1 cellular context compared by ENCODE assay signal in genomic region chr2:86719637-86720540, GRCh38.
TF ChIP-seq lines count a peak whose summit lies in the region.
"Not testable (repeated sequence)": the region's sequence is repeated elsewhere in the genome, so short reads cannot be mapped to it uniquely, and the experiment has no call there.

A gene with protein sequence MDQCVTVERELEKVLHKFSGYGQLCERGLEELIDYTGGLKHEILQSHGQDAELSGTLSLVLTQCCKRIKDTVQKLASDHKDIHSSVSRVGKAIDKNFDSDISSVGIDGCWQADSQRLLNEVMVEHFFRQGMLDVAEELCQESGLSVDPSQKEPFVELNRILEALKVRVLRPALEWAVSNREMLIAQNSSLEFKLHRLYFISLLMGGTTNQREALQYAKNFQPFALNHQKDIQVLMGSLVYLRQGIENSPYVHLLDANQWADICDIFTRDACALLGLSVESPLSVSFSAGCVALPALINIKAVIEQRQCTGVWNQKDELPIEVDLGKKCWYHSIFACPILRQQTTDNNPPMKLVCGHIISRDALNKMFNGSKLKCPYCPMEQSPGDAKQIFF (plus strand): TSS chr2:86720291. CDS start chr2:86720668, 377 bp downstream.

TF ChIP-seq in HepG2, 621 proteins besides CTCF, POLR2A, EP300 and RAD21 (continues in another document):
- TF ChIP-seq UBTF (CRISPR knock-in tag; IDR thresholded peaks at IDR 0.05): peak; percentile 57; the same call in 1 of the 2 replicates
- TF ChIP-seq RBFOX2 (IDR thresholded peaks at IDR 0.05; ENCODE audit: low read depth, low read length): peak; percentile 82
- TF ChIP-seq ETV5 (CRISPR knock-in tag; IDR thresholded peaks at IDR 0.05; ENCODE audit: borderline replicate concordance): peak; percentile 33; the same call in 1 of the 2 replicates
- 0 out of 2 replicates have a peak, but pooled peaks have one; percentile 17 for TF ChIP-seq ARHGAP35 (CRISPR knock-in tag; IDR thresholded peaks at IDR 0.05; ENCODE audit: borderline replicate concordance)
- TF ChIP-seq RXRB (CRISPR knock-in tag; IDR thresholded peaks at IDR 0.05; ENCODE audit: borderline replicate concordance): peak; percentile 34; the same call in 1 of the 2 replicates
- peak; percentile 50; the same call in 1 of the 2 replicates for TF ChIP-seq ELF3 (CRISPR knock-in tag; IDR thresholded peaks at IDR 0.05)
- TF ChIP-seq FOXK1 (CRISPR knock-in tag; IDR thresholded peaks at IDR 0.05; ENCODE audit: borderline replicate concordance, low read depth): peak; percentile 76; the same call in 1 of the 2 replicates
- TF ChIP-seq, protein P1, sequence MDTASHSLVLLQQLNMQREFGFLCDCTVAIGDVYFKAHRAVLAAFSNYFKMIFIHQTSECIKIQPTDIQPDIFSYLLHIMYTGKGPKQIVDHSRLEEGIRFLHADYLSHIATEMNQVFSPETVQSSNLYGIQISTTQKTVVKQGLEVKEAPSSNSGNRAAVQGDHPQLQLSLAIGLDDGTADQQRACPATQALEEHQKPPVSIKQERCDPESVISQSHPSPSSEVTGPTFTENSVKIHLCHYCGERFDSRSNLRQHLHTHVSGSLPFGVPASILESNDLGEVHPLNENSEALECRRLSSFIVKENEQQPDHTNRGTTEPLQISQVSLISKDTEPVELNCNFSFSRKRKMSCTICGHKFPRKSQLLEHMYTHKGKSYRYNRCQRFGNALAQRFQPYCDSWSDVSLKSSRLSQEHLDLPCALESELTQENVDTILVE (CRISPR knock-in tag; IDR thresholded peaks at IDR 0.05): peak; percentile 84
- TF ChIP-seq, protein P2, sequence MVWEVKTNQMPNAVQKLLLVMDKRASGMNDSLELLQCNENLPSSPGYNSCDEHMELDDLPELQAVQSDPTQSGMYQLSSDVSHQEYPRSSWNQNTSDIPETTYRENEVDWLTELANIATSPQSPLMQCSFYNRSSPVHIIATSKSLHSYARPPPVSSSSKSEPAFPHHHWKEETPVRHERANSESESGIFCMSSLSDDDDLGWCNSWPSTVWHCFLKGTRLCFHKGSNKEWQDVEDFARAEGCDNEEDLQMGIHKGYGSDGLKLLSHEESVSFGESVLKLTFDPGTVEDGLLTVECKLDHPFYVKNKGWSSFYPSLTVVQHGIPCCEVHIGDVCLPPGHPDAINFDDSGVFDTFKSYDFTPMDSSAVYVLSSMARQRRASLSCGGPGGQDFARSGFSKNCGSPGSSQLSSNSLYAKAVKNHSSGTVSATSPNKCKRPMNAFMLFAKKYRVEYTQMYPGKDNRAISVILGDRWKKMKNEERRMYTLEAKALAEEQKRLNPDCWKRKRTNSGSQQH (CRISPR knock-in tag; IDR thresholded peaks at IDR 0.05; ENCODE audit: low read depth): peak; percentile 74
- peak; percentile 49 for TF ChIP-seq ELF1 (CRISPR knock-in tag; IDR thresholded peaks at IDR 0.05)
- peak; percentile 80 for TF ChIP-seq HOXA3 (CRISPR knock-in tag; IDR thresholded peaks at IDR 0.05)
- TF ChIP-seq ZNF580 (CRISPR knock-in tag; IDR thresholded peaks at IDR 0.05; ENCODE audit: borderline replicate concordance, low read depth): peak; percentile 86; the same call in 1 of the 2 replicates
- 0 out of 2 replicates have a peak, but pooled peaks have one; percentile 57 for TF ChIP-seq SATB2 (CRISPR knock-in tag; IDR thresholded peaks at IDR 0.05)
- TF ChIP-seq ZGPAT (CRISPR knock-in tag; IDR thresholded peaks at IDR 0.05): peak; percentile 72
- peak; percentile 35; the same call in 1 of the 2 replicates for TF ChIP-seq SP2 (CRISPR knock-in tag; IDR thresholded peaks at IDR 0.05)
- peak; percentile 79 for TF ChIP-seq KMT2A (CRISPR knock-in tag; IDR thresholded peaks at IDR 0.05)
- peak; percentile 80 for TF ChIP-seq TAF1 (CRISPR knock-in tag; IDR thresholded peaks at IDR 0.05)
- TF ChIP-seq PHF21A (CRISPR knock-in tag; IDR thresholded peaks at IDR 0.05): 0 out of 2 replicates have a peak, but pooled peaks have one; percentile 17
- TF ChIP-seq POGZ (CRISPR knock-in tag; IDR thresholded peaks at IDR 0.05): 0 out of 2 replicates have a peak, but pooled peaks have one; percentile 36
- TF ChIP-seq HDAC1 (CRISPR knock-in tag; IDR thresholded peaks at IDR 0.05): peak; percentile 33; the same call in 1 of the 2 replicates
- TF ChIP-seq MAZ (IDR thresholded peaks at IDR 0.05; ENCODE audit: borderline replicate concordance, low read depth, low read length): peak; percentile 41; the same call in 1 of the 2 replicates
- peak; percentile 66 for TF ChIP-seq MAZ (CRISPR knock-in tag; IDR thresholded peaks at IDR 0.05; ENCODE audit: low read depth)
- TF ChIP-seq FOXO1 (CRISPR knock-in tag; IDR thresholded peaks at IDR 0.05): peak; percentile 62
- peak; percentile 22 for TF ChIP-seq MXD3 (CRISPR knock-in tag; IDR thresholded peaks at IDR 0.05)
- TF ChIP-seq, protein P3, sequence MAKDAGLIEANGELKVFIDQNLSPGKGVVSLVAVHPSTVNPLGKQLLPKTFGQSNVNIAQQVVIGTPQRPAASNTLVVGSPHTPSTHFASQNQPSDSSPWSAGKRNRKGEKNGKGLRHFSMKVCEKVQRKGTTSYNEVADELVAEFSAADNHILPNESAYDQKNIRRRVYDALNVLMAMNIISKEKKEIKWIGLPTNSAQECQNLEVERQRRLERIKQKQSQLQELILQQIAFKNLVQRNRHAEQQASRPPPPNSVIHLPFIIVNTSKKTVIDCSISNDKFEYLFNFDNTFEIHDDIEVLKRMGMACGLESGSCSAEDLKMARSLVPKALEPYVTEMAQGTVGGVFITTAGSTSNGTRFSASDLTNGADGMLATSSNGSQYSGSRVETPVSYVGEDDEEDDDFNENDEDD (CRISPR knock-in tag; IDR thresholded peaks at IDR 0.05; ENCODE audit: borderline replicate concordance): peak; percentile 66; the same call in 1 of the 2 replicates
- TF ChIP-seq ZNF263 (CRISPR knock-in tag; IDR thresholded peaks at IDR 0.05): 0 out of 2 replicates have a peak, but pooled peaks have one; percentile 5
- peak; percentile 45; the same call in 1 of the 2 replicates for TF ChIP-seq KDM3A (CRISPR knock-in tag; IDR thresholded peaks at IDR 0.05; ENCODE audit: low read depth)
- TF ChIP-seq GATA4 (IDR thresholded peaks at IDR 0.05; ENCODE audit: borderline replicate concordance, low read depth): 0 out of 2 replicates have a peak, but pooled peaks have one; percentile 39
- 0 out of 2 replicates have a peak, but pooled peaks have one; percentile 43 for TF ChIP-seq ZC3H4 (CRISPR knock-in tag; IDR thresholded peaks at IDR 0.05; ENCODE audit: borderline replicate concordance)
- TF ChIP-seq MEIS2 (CRISPR knock-in tag; IDR thresholded peaks at IDR 0.05): peak; percentile 43; the same call in 1 of the 2 replicates
- TF ChIP-seq CBX1 (IDR thresholded peaks at IDR 0.05; ENCODE audit: low read depth): peak; percentile 32
- TF ChIP-seq HNRNPLL (IDR thresholded peaks at IDR 0.05; ENCODE audit: low read depth, low read length, poor library complexity, severe bottlenecking): peak; percentile 84
- 0 out of 2 replicates have a peak, but pooled peaks have one; percentile 42 for TF ChIP-seq ZNF205 (CRISPR knock-in tag; IDR thresholded peaks at IDR 0.05)
- TF ChIP-seq ZNF143 (CRISPR knock-in tag; IDR thresholded peaks at IDR 0.05): peak; percentile 46; the same call in 1 of the 2 replicates
- peak; percentile 32; the same call in 1 of the 2 replicates for TF ChIP-seq E2F5 (CRISPR knock-in tag; conservative IDR thresholded peaks at IDR 0.05)
- TF ChIP-seq, protein P4, sequence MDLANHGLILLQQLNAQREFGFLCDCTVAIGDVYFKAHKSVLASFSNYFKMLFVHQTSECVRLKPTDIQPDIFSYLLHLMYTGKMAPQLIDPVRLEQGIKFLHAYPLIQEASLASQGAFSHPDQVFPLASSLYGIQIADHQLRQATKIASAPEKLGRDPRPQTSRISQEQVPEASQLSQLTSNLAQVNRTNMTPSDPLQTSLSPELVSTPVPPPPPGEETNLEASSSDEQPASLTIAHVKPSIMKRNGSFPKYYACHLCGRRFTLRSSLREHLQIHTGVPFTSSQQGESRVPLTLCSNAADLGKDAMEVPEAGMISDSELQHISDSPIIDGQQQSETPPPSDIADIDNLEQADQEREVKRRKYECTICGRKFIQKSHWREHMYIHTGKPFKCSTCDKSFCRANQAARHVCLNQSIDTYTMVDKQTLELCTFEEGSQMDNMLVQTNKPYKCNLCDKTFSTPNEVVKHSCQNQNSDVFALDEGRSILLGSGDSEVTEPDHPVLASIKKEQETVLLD (CRISPR knock-in tag; IDR thresholded peaks at IDR 0.05; ENCODE audit: low read depth): 0 out of 2 replicates have a peak, but pooled peaks have one; percentile 21
- TF ChIP-seq, protein P5, sequence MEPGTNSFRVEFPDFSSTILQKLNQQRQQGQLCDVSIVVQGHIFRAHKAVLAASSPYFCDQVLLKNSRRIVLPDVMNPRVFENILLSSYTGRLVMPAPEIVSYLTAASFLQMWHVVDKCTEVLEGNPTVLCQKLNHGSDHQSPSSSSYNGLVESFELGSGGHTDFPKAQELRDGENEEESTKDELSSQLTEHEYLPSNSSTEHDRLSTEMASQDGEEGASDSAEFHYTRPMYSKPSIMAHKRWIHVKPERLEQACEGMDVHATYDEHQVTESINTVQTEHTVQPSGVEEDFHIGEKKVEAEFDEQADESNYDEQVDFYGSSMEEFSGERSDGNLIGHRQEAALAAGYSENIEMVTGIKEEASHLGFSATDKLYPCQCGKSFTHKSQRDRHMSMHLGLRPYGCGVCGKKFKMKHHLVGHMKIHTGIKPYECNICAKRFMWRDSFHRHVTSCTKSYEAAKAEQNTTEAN (CRISPR knock-in tag; conservative IDR thresholded peaks at IDR 0.05): peak; percentile 53; the same call in 1 of the 2 replicates
- not testable (repeated sequence) for TF ChIP-seq GABPA (IDR thresholded peaks at IDR 0.05; ENCODE audit: low read depth, low read length)
- TF ChIP-seq GABPA (CRISPR knock-in tag; IDR thresholded peaks at IDR 0.05; ENCODE audit: low read depth): 0 out of 2 replicates have a peak, but pooled peaks have one; percentile 41
- 0 out of 2 replicates have a peak, but pooled peaks have one; percentile 17 for TF ChIP-seq ZNF614 (CRISPR knock-in tag; IDR thresholded peaks at IDR 0.05; ENCODE audit: borderline replicate concordance)
- TF ChIP-seq RFXAP (CRISPR knock-in tag; IDR thresholded peaks at IDR 0.05; ENCODE audit: borderline replicate concordance): peak; percentile 99
- peak; percentile 75 for TF ChIP-seq FOXP4 (CRISPR knock-in tag; IDR thresholded peaks at IDR 0.05)
- peak; percentile 72 for TF ChIP-seq KLF6 (CRISPR knock-in tag; IDR thresholded peaks at IDR 0.05)
- TF ChIP-seq TBX3 (IDR thresholded peaks at IDR 0.05; ENCODE audit: borderline replicate concordance): peak; percentile 64; the same call in 1 of the 2 replicates
